ENCODE assay signal across 11 cellular contexts in genomic region chr3:23829242-23829934, GRCh38. TPM values are rescaled to one million over a fixed set of nuclear protein-coding genes. Genes with fewer than 3 reads are reported as not detected.
DNase-seq lines count a peak whose midpoint lies in the region; ATAC-seq and TF ChIP-seq lines count a peak whose summit lies in the region.
"Had no signal": no experiment of that assay in that cellular context is flagged by ENCODE, and none has a peak within 500 bp of the region (broad histone marks: within the 10 kb centered on the region; RNA-seq: fewer than 3 reads in every experiment).

No MANE protein-coding gene starts in this region.

- no peak overlapping the region for H3K4me3 Mint-ChIP-seq in endodermal cell
- H3K4me3 Mint-ChIP-seq: activated naive CD4-positive, alpha-beta T cell treated with anti-CD3 and anti-CD28 coated beads, Interleukin-2, amount 50 U/mL, for 24 hours; stimulated activated naive CD8-positive, alpha-beta T cell treated with anti-CD3 and anti-CD28 coated beads, Interleukin-15, Interleukin-2, amounts not matched to agents 100 ng/mL and 50 ng/mL, for 24 hours had no signal

- peaks cover 5% of the 10 kb centered on the region for H3K36me3 ChIP-seq in endodermal cell (ENCODE audit: control insufficient read depth, insufficient read depth, low read length)
- H3K36me3 ChIP-seq in heart right ventricle: no peaks in the 10 kb centered on the region

- DNase-seq in endodermal cell (no peak), C1 segment of cervical spinal cord (lab: John Stamatoyannopoulos, UW) (no peak), NCI-H748 treated with DMSO at 0.1 percent for 48 hours (lab: John Stamatoyannopoulos, UW) (no peak), heart right ventricle (no peak)
- DNase-seq in activated effector memory CD4-positive, alpha-beta T cell treated with anti-CD3 and anti-CD28 coated beads, Interleukin-2, amount 50 U/mL, for 16 hours: no peak
- DNase-seq: left cardiac atrium had no signal

- H3K9me3 ChIP-seq in endodermal cell (ENCODE audit: control insufficient read depth, low read length): no peaks in the 10 kb centered on the region
- no peaks in the 10 kb centered on the region for H3K9me3 ChIP-seq in heart right ventricle

- H3K27me3 Mint-ChIP-seq in endodermal cell (ENCODE audit: insufficient read depth): no peaks in the 10 kb centered on the region
- H3K27me3 Mint-ChIP-seq: activated naive CD4-positive, alpha-beta T cell treated with anti-CD3 and anti-CD28 coated beads, Interleukin-2, amount 50 U/mL, for 24 hours; stimulated activated naive CD8-positive, alpha-beta T cell treated with anti-CD3 and anti-CD28 coated beads, Interleukin-15, Interleukin-2, amounts not matched to agents 100 ng/mL and 50 ng/mL, for 24 hours had no signal

- no peaks in the 10 kb centered on the region for H3K9me3 Mint-ChIP-seq in endodermal cell
- H3K9me3 Mint-ChIP-seq: activated naive CD4-positive, alpha-beta T cell treated with anti-CD3 and anti-CD28 coated beads, Interleukin-2, amount 50 U/mL, for 24 hours; stimulated activated naive CD8-positive, alpha-beta T cell treated with anti-CD3 and anti-CD28 coated beads, Interleukin-15, Interleukin-2, amounts not matched to agents 100 ng/mL and 50 ng/mL, for 24 hours had no signal

- H3K27ac ChIP-seq in endodermal cell (ENCODE audit: low read depth, low read length): no peak overlapping the region
- no peak overlapping the region for H3K27ac ChIP-seq in heart right ventricle

- H3K4me3 ChIP-seq in endodermal cell (ENCODE audit: low read length): no peak overlapping the region
- no peak overlapping the region for H3K4me3 ChIP-seq in heart right ventricle

- H3K27ac Mint-ChIP-seq in endodermal cell: peak overlapping the region; percentile 28
- H3K27ac Mint-ChIP-seq: activated naive CD4-positive, alpha-beta T cell treated with anti-CD3 and anti-CD28 coated beads, Interleukin-2, amount 50 U/mL, for 24 hours; stimulated activated naive CD8-positive, alpha-beta T cell treated with anti-CD3 and anti-CD28 coated beads, Interleukin-15, Interleukin-2, amounts not matched to agents 100 ng/mL and 50 ng/mL, for 24 hours had no signal

- ATAC-seq in GM18873 (IDR thresholded peaks at IDR 0.05; ENCODE audit: low FRiP score, unreplicated experiment) (peak; percentile 63), HG02571 (IDR thresholded peaks at IDR 0.05; ENCODE audit: unreplicated experiment) (peak; percentile 71), HG03520 (IDR thresholded peaks at IDR 0.05; ENCODE audit: unreplicated experiment) (peak; percentile 48), heart right ventricle (no peak)
- ATAC-seq: left cardiac atrium had no signal

- no peak overlapping the region for H3K9ac ChIP-seq in endodermal cell (ENCODE audit: extremely low read depth, low read length, poor library complexity, severe bottlenecking)

- H3K27me3 ChIP-seq in endodermal cell (ENCODE audit: control insufficient read depth, insufficient read depth, low read length, poor library complexity, severe bottlenecking): no peaks in the 10 kb centered on the region
- no peaks in the 10 kb centered on the region for H3K27me3 ChIP-seq in heart right ventricle

- peaks cover 3% of the 10 kb centered on the region for H3K4me1 ChIP-seq in endodermal cell (ENCODE audit: control insufficient read depth, insufficient read depth, low read length)
- peaks cover 0 to 64% (median 43%) of the 10 kb centered on the region in 9 donors for H3K4me1 ChIP-seq in heart right ventricle

- H3K36me3 Mint-ChIP-seq in endodermal cell (ENCODE audit: low read depth): peaks cover 8% of the 10 kb centered on the region

- intact Hi-C loops in heart right ventricle (cut with DNase I): no loop called here

- peaks cover 9% of the 10 kb centered on the region for H3K4me1 Mint-ChIP-seq in endodermal cell

- no peak for TF ChIP-seq CTCF in endodermal cell (conservative IDR thresholded peaks at IDR 0.05)
- TF ChIP-seq CTCF in heart right ventricle (IDR thresholded peaks at IDR 0.05): no peak

- 83 to 94% methylated on average over 3 to 5 of the region's 5 CpGs for WGBS in endodermal cell (ENCODE audit: insufficient coverage in 1 of 2, insufficient read length in 1 of 2), 2 experiments
- 68 to 75% methylated on average over 5 of the region's 5 CpGs for WGBS in heart right ventricle, 2 donors

RNA-seq across cellular contexts. Expression of gene UBE2E1, which starts 23.6 kb away (rescaled TPM):
- total RNA-seq in endodermal cell (100 to 1,000 TPM; 112 to 120 TPM), heart right ventricle (10 to 100 TPM; 59.7 to 88.8 (median 65.9) TPM)
- polyA plus RNA-seq in endodermal cell (2013, experiment 1 of 2): 156 TPM
- 143 TPM for polyA plus RNA-seq in endodermal cell (2013, experiment 2 of 2)
- 10 to 100 TPM; 45.2 to 64.9 TPM for polyA plus RNA-seq in heart right ventricle

Comparison
In these comparisons a context has a peak if more than half of its experiments do, and no peak if none do; other contexts are left out.
1. ATAC-seq: peak in GM18873 (single experiment), HG02571 (single experiment) and HG03520 (single experiment); none in heart right ventricle (0 of 8).